1 cellular context compared by ENCODE assay signal in genomic region chr1:68112835-68113243, GRCh38.
TF ChIP-seq lines count a peak whose summit lies in the region.

No MANE protein-coding gene starts in this region.

TF ChIP-seq in IMR-90, 13 proteins besides CTCF, POLR2A, EP300 and RAD21:
- TF ChIP-seq BHLHE40 (IDR thresholded peaks at IDR 0.05; ENCODE audit: low read depth, low read length) (peak; percentile 31), MXI1 (IDR thresholded peaks at IDR 0.05; ENCODE audit: borderline replicate concordance, low read depth, low read length) (no peak), MAZ (IDR thresholded peaks at IDR 0.05; ENCODE audit: borderline replicate concordance, low read depth, low read length) (no peak), SMC3 (IDR thresholded peaks at IDR 0.05; ENCODE audit: low read depth, low read length) (no peak), FOS (IDR thresholded peaks at IDR 0.05; ENCODE audit: low read depth, low read length) (peak; percentile 79), NFE2L2 (IDR thresholded peaks at IDR 0.05; ENCODE audit: low read depth, low read length) (no peak), CEBPB (IDR thresholded peaks at IDR 0.05; ENCODE audit: low read depth, low read length) (no peak)
